In the genomic region with DNA sequence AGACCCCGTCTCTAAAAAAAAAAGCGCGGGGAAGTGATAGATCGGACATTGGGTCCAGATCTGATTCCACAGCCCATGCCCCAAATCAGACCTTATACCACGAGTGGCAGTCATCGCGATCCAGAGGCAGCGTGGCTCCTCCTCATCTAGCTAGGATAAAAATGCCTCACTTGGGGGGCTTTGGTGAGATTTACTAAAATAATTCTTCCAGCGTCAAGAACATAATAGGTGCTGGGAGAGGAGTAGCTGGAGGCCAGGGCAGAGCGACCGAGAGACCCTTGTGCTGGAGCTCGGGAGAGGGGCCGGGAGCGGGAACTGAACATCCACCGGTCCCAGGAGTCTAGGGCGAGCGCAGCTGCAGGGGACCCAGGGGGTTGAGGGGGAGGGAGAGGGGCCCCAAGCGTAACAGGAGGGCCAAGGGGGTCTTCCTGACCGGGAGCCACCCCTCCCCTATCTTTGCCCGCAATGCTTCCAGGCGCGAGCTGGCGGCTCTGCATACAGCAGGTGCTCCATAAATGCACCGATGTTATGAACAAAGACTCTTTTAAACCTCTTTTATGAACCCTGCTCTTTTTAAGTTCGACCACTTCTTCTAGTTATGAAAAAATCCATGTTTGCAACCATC, we compare ENCODE assay signal across 2 cellular contexts.
TF ChIP-seq lines count a peak whose summit lies in the region.

No MANE protein-coding gene starts in this region.

TF ChIP-seq in A549, 52 proteins besides CTCF, POLR2A, EP300 and RAD21 (continued from another document):
- TF ChIP-seq CBX8 (IDR thresholded peaks at IDR 0.05): no peak
- TF ChIP-seq, protein P1, sequence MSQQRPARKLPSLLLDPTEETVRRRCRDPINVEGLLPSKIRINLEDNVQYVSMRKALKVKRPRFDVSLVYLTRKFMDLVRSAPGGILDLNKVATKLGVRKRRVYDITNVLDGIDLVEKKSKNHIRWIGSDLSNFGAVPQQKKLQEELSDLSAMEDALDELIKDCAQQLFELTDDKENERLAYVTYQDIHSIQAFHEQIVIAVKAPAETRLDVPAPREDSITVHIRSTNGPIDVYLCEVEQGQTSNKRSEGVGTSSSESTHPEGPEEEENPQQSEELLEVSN (IDR thresholded peaks at IDR 0.05; ENCODE audit: borderline replicate concordance, low read depth): peak; percentile 8; the same call in 1 of the 2 replicates
- TF ChIP-seq, protein P2, sequence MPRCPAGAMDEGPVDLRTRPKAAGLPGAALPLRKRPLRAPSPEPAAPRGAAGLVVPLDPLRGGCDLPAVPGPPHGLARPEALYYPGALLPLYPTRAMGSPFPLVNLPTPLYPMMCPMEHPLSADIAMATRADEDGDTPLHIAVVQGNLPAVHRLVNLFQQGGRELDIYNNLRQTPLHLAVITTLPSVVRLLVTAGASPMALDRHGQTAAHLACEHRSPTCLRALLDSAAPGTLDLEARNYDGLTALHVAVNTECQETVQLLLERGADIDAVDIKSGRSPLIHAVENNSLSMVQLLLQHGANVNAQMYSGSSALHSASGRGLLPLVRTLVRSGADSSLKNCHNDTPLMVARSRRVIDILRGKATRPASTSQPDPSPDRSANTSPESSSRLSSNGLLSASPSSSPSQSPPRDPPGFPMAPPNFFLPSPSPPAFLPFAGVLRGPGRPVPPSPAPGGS (IDR thresholded peaks at IDR 0.05): no peak
- no peak for TF ChIP-seq MAFK (IDR thresholded peaks at IDR 0.05; ENCODE audit: partially characterized antibody)
- no peak for TF ChIP-seq ZNF302 (CRISPR knock-in tag; IDR thresholded peaks at IDR 0.05)

TF ChIP-seq in GM12878, 131 proteins besides CTCF, POLR2A, EP300 and RAD21 (continued from another document):
- TF ChIP-seq, protein P3, sequence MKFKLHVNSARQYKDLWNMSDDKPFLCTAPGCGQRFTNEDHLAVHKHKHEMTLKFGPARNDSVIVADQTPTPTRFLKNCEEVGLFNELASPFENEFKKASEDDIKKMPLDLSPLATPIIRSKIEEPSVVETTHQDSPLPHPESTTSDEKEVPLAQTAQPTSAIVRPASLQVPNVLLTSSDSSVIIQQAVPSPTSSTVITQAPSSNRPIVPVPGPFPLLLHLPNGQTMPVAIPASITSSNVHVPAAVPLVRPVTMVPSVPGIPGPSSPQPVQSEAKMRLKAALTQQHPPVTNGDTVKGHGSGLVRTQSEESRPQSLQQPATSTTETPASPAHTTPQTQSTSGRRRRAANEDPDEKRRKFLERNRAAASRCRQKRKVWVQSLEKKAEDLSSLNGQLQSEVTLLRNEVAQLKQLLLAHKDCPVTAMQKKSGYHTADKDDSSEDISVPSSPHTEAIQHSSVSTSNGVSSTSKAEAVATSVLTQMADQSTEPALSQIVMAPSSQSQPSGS (IDR thresholded peaks at IDR 0.05; ENCODE audit: low read length): no peak
- TF ChIP-seq, protein P4, sequence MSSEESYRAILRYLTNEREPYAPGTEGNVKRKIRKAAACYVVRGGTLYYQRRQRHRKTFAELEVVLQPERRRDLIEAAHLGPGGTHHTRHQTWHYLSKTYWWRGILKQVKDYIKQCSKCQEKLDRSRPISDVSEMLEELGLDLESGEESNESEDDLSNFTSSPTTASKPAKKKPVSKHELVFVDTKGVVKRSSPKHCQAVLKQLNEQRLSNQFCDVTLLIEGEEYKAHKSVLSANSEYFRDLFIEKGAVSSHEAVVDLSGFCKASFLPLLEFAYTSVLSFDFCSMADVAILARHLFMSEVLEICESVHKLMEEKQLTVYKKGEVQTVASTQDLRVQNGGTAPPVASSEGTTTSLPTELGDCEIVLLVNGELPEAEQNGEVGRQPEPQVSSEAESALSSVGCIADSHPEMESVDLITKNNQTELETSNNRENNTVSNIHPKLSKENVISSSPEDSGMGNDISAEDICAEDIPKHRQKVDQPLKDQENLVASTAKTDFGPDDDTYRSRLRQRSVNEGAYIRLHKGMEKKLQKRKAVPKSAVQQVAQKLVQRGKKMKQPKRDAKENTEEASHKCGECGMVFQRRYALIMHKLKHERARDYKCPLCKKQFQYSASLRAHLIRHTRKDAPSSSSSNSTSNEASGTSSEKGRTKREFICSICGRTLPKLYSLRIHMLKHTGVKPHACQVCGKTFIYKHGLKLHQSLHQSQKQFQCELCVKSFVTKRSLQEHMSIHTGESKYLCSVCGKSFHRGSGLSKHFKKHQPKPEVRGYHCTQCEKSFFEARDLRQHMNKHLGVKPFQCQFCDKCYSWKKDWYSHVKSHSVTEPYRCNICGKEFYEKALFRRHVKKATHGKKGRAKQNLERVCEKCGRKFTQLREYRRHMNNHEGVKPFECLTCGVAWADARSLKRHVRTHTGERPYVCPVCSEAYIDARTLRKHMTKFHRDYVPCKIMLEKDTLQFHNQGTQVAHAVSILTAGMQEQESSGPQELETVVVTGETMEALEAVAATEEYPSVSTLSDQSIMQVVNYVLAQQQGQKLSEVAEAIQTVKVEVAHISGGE (CRISPR knock-in tag; IDR thresholded peaks at IDR 0.05): no peak
- TF ChIP-seq STAT3 (IDR thresholded peaks at IDR 0.05; ENCODE audit: low read depth, low read length) (no peak), RFX5 (IDR thresholded peaks at IDR 0.05; ENCODE audit: low read depth, low read length) (no peak), PAX5 (IDR thresholded peaks at IDR 0.05; ENCODE audit: borderline replicate concordance, low read depth, low read length) (no peak), POLR2AphosphoS5 (IDR thresholded peaks at IDR 0.05; ENCODE audit: low read length) (no peak), CHD4 (IDR thresholded peaks at IDR 0.05) (no peak; the same call in 1 of the 2 replicates), YBX1 (IDR thresholded peaks at IDR 0.05) (no peak), CEBPB (IDR thresholded peaks at IDR 0.05; ENCODE audit: borderline replicate concordance in 1 of 2, low read depth in 2 of 2, low read length in 2 of 2) (no peak), ZNF274 (IDR thresholded peaks at IDR 0.05; ENCODE audit: insufficient read depth, insufficient read length) (no peak), TBL1XR1 (IDR thresholded peaks at IDR 0.05; ENCODE audit: low read depth, low read length) (no peak), BRCA1 (IDR thresholded peaks at IDR 0.05; ENCODE audit: low read depth, low read length) (no peak)
- TF ChIP-seq, protein P5, sequence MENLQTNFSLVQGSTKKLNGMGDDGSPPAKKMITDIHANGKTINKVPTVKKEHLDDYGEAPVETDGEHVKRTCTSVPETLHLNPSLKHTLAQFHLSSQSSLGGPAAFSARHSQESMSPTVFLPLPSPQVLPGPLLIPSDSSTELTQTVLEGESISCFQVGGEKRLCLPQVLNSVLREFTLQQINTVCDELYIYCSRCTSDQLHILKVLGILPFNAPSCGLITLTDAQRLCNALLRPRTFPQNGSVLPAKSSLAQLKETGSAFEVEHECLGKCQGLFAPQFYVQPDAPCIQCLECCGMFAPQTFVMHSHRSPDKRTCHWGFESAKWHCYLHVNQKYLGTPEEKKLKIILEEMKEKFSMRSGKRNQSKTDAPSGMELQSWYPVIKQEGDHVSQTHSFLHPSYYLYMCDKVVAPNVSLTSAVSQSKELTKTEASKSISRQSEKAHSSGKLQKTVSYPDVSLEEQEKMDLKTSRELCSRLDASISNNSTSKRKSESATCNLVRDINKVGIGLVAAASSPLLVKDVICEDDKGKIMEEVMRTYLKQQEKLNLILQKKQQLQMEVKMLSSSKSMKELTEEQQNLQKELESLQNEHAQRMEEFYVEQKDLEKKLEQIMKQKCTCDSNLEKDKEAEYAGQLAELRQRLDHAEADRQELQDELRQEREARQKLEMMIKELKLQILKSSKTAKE (IDR thresholded peaks at IDR 0.05; ENCODE audit: low read depth, poor library complexity, severe bottlenecking): no peak
- TF ChIP-seq, protein P6, sequence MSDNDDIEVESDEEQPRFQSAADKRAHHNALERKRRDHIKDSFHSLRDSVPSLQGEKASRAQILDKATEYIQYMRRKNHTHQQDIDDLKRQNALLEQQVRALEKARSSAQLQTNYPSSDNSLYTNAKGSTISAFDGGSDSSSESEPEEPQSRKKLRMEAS (IDR thresholded peaks at IDR 0.05; ENCODE audit: low read depth, low read length): no peak
